ENCODE assay signal across 2 cellular contexts in genomic region chr4:130403221-130403620, GRCh38.
TF ChIP-seq lines count a peak whose summit lies in the region.

No MANE protein-coding gene starts in this region.

TF ChIP-seq in HCT116, 20 proteins besides CTCF, POLR2A, EP300 and RAD21:
- TF ChIP-seq ZNF274 (IDR thresholded peaks at IDR 0.05; ENCODE audit: low read depth, low read length) (no peak), ATF3 (IDR thresholded peaks at IDR 0.05) (no peak), EZH2 (IDR thresholded peaks at IDR 0.05) (no peak), YY1 (IDR thresholded peaks at IDR 0.05; ENCODE audit: extremely low read depth, insufficient replicate concordance, low read depth, low read length) (no peak), SIN3A (IDR thresholded peaks at IDR 0.05; ENCODE audit: low read depth) (no peak), CBX3 (IDR thresholded peaks at IDR 0.05; ENCODE audit: low read depth) (no peak), EGR1 (IDR thresholded peaks at IDR 0.05; ENCODE audit: low read depth) (no peak), JUND (IDR thresholded peaks at IDR 0.05) (no peak), TCF7L2 (IDR thresholded peaks at IDR 0.05; ENCODE audit: borderline replicate concordance, extremely low read depth, insufficient read depth, insufficient read length) (no peak)

TF ChIP-seq in H1, 55 proteins besides CTCF, POLR2A, EP300 and RAD21:
- TF ChIP-seq ASH2L (IDR thresholded peaks at IDR 0.05; ENCODE audit: low read length) = no peak
- TF ChIP-seq GABPA (IDR thresholded peaks at IDR 0.05; ENCODE audit: borderline replicate concordance, insufficient read depth, low read length) = no peak
- TF ChIP-seq EZH2 (IDR thresholded peaks at IDR 0.05; ENCODE audit: low read depth, low read length, severe bottlenecking) = no peak
- TF ChIP-seq NANOG (IDR thresholded peaks at IDR 0.05; ENCODE audit: insufficient read depth, low read depth, low read length, poor library complexity, severe bottlenecking) = no peak
TF ChIP-seq in H1: peak in this region for 0.
